8 cellular contexts compared by ENCODE assay signal in genomic region chr1:2189459-2190425, GRCh38. TPM values are rescaled to one million over a fixed set of nuclear protein-coding genes. Genes with fewer than 3 reads are reported as not detected.
DNase-seq lines count a peak whose midpoint lies in the region; ATAC-seq and TF ChIP-seq lines count a peak whose summit lies in the region.

No MANE protein-coding gene starts in this region.

- peaks cover 29% of the 10 kb centered on the region for H3K4me1 ChIP-seq in CD4-positive, alpha-beta memory T cell (ENCODE audit: insufficient read depth, low read length)
- peaks cover 19 to 51% (median 41%) of the 10 kb centered on the region in 9 donors for H3K4me1 ChIP-seq in heart right ventricle
- H3K4me1 ChIP-seq in transverse colon = peaks cover 30 to 54% (median 36%) of the 10 kb centered on the region in 4 donors

- TF ChIP-seq EP300 in transverse colon (IDR thresholded peaks at IDR 0.05; ENCODE audit: low read depth) = no peak

- TF ChIP-seq CTCF in heart right ventricle (IDR thresholded peaks at IDR 0.05) = peak in 1 of 9 donors; percentile 9
- TF ChIP-seq CTCF in transverse colon (IDR thresholded peaks at IDR 0.05) = no peak

- H3K36me3 ChIP-seq in CD4-positive, alpha-beta memory T cell (ENCODE audit: insufficient read depth, low read length) = peaks cover 3% of the 10 kb centered on the region
- H3K36me3 ChIP-seq in heart right ventricle = peaks cover 0 to 16% (median 0%) of the 10 kb centered on the region in 9 donors
- H3K36me3 ChIP-seq in transverse colon = no peaks in the 10 kb centered on the region

- peak overlapping the region; percentile 52 to 65 for H3K4me3 ChIP-seq in CD4-positive, alpha-beta memory T cell (ENCODE audit: low read length in 2 of 2)
- H3K4me3 ChIP-seq in heart right ventricle = peak overlapping the region; percentile 22 to 74 (median 62)
- H3K4me3 ChIP-seq in transverse colon = peak overlapping the region; percentile 39 to 57 (median 50)

- ATAC-seq in GM21619 (IDR thresholded peaks at IDR 0.05; ENCODE audit: unreplicated experiment) = peak; percentile 82
- ATAC-seq in T-cell (replicated peaks in 1 of 4) = peak; percentile 83 to 92 (median 91)
- peak; percentile 86 to 95 (median 94) for ATAC-seq in heart right ventricle

- TF ChIP-seq POLR2A in transverse colon (IDR thresholded peaks at IDR 0.05) = peak; percentile 78

- peaks cover 0 to 1% (median 0%) of the 10 kb centered on the region in 8 donors for H3K9me3 Mint-ChIP-seq in CD4-positive, alpha-beta memory T cell
- H3K9me3 Mint-ChIP-seq in T-cell = no peaks in the 10 kb centered on the region

- peak overlapping the region; percentile 61 to 86 (median 82) for H3K4me3 Mint-ChIP-seq in CD4-positive, alpha-beta memory T cell
- H3K4me3 Mint-ChIP-seq in T-cell = peak overlapping the region; percentile 71 to 78 (median 72)

- POLR2A ChIA-PET in CD4-positive, alpha-beta memory T cell (lab: Charles Lee; ENCODE audit: partially characterized antibody) = interaction anchor here (0.8 to 1.7 kb wide), 6 partner anchors 9 to 396 kb away, joined by 3 to 6 read pairs (median 4); partner anchors contain the start of gene RER1
- POLR2A ChIA-PET in T-cell (lab: Charles Lee) = interaction anchor here (0.6 to 0.7 kb wide), 4 partner anchors 24 to 109 kb away, joined by 3 to 9 read pairs (median 4); no protein-coding TSS in a partner anchor

- no peaks in the 10 kb centered on the region for H3K9me3 ChIP-seq in CD4-positive, alpha-beta memory T cell (ENCODE audit: control insufficient read depth in 1 of 2, low read length in 2 of 2)
- H3K9me3 ChIP-seq in heart right ventricle (no peaks in the 10 kb centered on the region), transverse colon (no peaks in the 10 kb centered on the region)

- H3K36me3 Mint-ChIP-seq in CD4-positive, alpha-beta memory T cell = peaks cover 3 to 9% of the 10 kb centered on the region in 2 donors
- peaks cover 4% of the 10 kb centered on the region for H3K36me3 Mint-ChIP-seq in T-cell

- H3K27me3 ChIP-seq in CD4-positive, alpha-beta memory T cell (ENCODE audit: insufficient read depth, low read length) = no peaks in the 10 kb centered on the region
- no peaks in the 10 kb centered on the region for H3K27me3 ChIP-seq in heart right ventricle
- no peaks in the 10 kb centered on the region for H3K27me3 ChIP-seq in transverse colon

- peak overlapping the region; percentile 91 to 99 (median 94) for H3K27ac Mint-ChIP-seq in CD4-positive, alpha-beta memory T cell
- peak overlapping the region; percentile 95 to 96 for H3K27ac Mint-ChIP-seq in T-cell

- peak overlapping the region; percentile 73 for H3K27ac ChIP-seq in CD4-positive, alpha-beta memory T cell (ENCODE audit: low read depth, low read length)
- H3K27ac ChIP-seq in heart right ventricle (peak overlapping the region; percentile 90 to 99 (median 94)), transverse colon (peak overlapping the region; percentile 91 to 97 (median 94))

- CTCF ChIA-PET in CD4-positive, alpha-beta memory T cell (lab: Charles Lee; ENCODE audit: partially characterized antibody) = interaction anchor here (2.4 to 11.5 kb wide), 2 partner anchors 49 to 191 kb away, joined by 5 to 236 read pairs; no protein-coding TSS in a partner anchor
- CTCF ChIA-PET in T-cell (lab: Charles Lee) = interaction anchor here in 1 of 2 donors (0.7 to 1.2 kb wide), 4 partner anchors 15 to 187 kb away, joined by 3 to 5 read pairs (median 4); no protein-coding TSS in a partner anchor

- intact Hi-C loops in CD4-positive, alpha-beta memory T cell (cut with micrococcal nuclease) = loop anchor here (5.0 kb wide), 1 partner anchor 42 kb away; no protein-coding TSS in a partner anchor
- intact Hi-C loops in heart right ventricle (cut with DNase I) (loop anchor here in 8 of 10 donors (5.0 to 10.0 kb wide), 5 partner anchors 55 to 455 kb away; no protein-coding TSS in a partner anchor), posterior cingulate gyrus (cut with DNase I) (loop anchor here (2.0 to 10.0 kb wide), 2 partner anchors 39 to 125 kb away; partner anchors contain the start of gene SKI), transverse colon (cut with DNase I; ENCODE audit: low total_unique reads) (loop anchor here (10.0 kb wide), 1 partner anchor 1435 kb away; the partner anchor contains the start of gene TPRG1L)

- in situ Hi-C loops in transverse colon (cut with MboI; ENCODE audit: low pct_ligation_motif_present in 1 of 4, low pct_unique_long_range_greater_than_20kb in 1 of 4, low sequenced_read_pairs in 3 of 4) = loop anchor here (10.0 to 25.0 kb wide), 3 partner anchors 195 to 598 kb away; partner anchors contain the start of genes HES5 (in 1 of the 4) and PANK4 (in 1 of the 4)

- peak; percentile 82 to 92 (median 90) for DNase-seq in CD4-positive, alpha-beta memory T cell
- peak; percentile 84 for DNase-seq in NCI-H128 (lab: John Stamatoyannopoulos, UW; ENCODE audit: unreplicated experiment)
- DNase-seq in T-cell = peak; percentile 69 to 95 (median 88)
- peak; percentile 87 for DNase-seq in amniotic stem cell (lab: John Stamatoyannopoulos, UW)
- peak; percentile 95 to 97 for DNase-seq in heart right ventricle
- DNase-seq in posterior cingulate gyrus = peak; percentile 88 to 99 (median 94)
- peak; percentile 95 for DNase-seq in transverse colon

- peaks cover 5 to 32% (median 13%) of the 10 kb centered on the region in 4 donors for H3K4me1 Mint-ChIP-seq in CD4-positive, alpha-beta memory T cell
- H3K4me1 Mint-ChIP-seq in T-cell = peaks cover 16 to 23% (median 19%) of the 10 kb centered on the region in 3 donors

- H3K27me3 Mint-ChIP-seq in CD4-positive, alpha-beta memory T cell = no peaks in the 10 kb centered on the region
- no peaks in the 10 kb centered on the region for H3K27me3 Mint-ChIP-seq in T-cell

- WGBS in heart right ventricle, 2 donors = 8 to 10% methylated on average over 65 of the region's 65 CpGs
- WGBS in transverse colon (ENCODE audit: low coverage in 1 of 2), 2 donors = 0 to 17% methylated on average over 2 to 38 of the region's 65 CpGs

RNA-seq across cellular contexts. Expression of gene FAAP20, which starts 4.8 kb away (rescaled TPM):
- total RNA-seq in CD4-positive, alpha-beta memory T cell = 10 to 100 TPM; 38.4 to 40.8 TPM
- 10 to 100 TPM; 54.2 to 58.9 TPM for polyA plus RNA-seq in CD4-positive, alpha-beta memory T cell
- total RNA-seq in T-cell = 10 to 100 TPM; 52.9 to 74.8 (median 68.2) TPM
- total RNA-seq in heart right ventricle = 10 to 100 TPM; 30.9 to 47.6 (median 38.3) TPM
- 10 to 100 TPM; 83.0 to 83.6 TPM for polyA plus RNA-seq in heart right ventricle
- total RNA-seq in transverse colon = 10 to 100 TPM; 19.4 to 84.5 (median 34.9) TPM

RNA-seq across cellular contexts. Expression of gene SKI, which starts 38.4 kb away (rescaled TPM):
- 100 to 1,000 TPM in 1 of 2 experiments, 10 to 100 TPM in 1; 96.1 to 104 TPM for total RNA-seq in CD4-positive, alpha-beta memory T cell
- polyA plus RNA-seq in CD4-positive, alpha-beta memory T cell = under 1 TPM; 0.08 to 0.86 TPM
- total RNA-seq in T-cell = 100 to 1,000 TPM; 137 to 299 (median 157) TPM
- total RNA-seq in heart right ventricle = 10 to 100 TPM; 29.4 to 50.9 (median 38.3) TPM
- 10 to 100 TPM; 13.8 to 16.6 TPM for polyA plus RNA-seq in heart right ventricle
- total RNA-seq in transverse colon = 10 to 100 TPM; 24.4 to 52.4 (median 32.2) TPM

Comparison
In these comparisons a context has a peak if more than half of its experiments do, and no peak if none do; other contexts are left out.
1. Peak in every context shown above with its lines: DNase-seq, ATAC-seq, H3K4me3 ChIP-seq and H3K27ac ChIP-seq.